Comparison of ENCODE assay signal across 8 cellular contexts in genomic region chr1:223142795-223143759, GRCh38. TPM values are rescaled to one million over a fixed set of nuclear protein-coding genes. Genes with fewer than 3 reads are reported as not detected.
DNase-seq lines count a peak whose midpoint lies in the region; ATAC-seq and TF ChIP-seq lines count a peak whose summit lies in the region.

Gene TLR5 (minus strand): TSS chr1:223143248. CDS start chr1:223113031, 30,217 bp downstream.

- peaks cover 9% of the 10 kb centered on the region for H3K4me1 Mint-ChIP-seq in activated T-helper 17 cell treated with anti-CD3 and anti-CD28 coated beads, Interleukin-2, amount 50 U/mL, for 72 hours
- H3K4me1 Mint-ChIP-seq in neural crest cell = peaks cover 21% of the 10 kb centered on the region

- no peak for TF ChIP-seq POLR2A in stomach (IDR thresholded peaks at IDR 0.05)

- H3K27ac ChIP-seq in stomach = peak within 1 kb of the TSS; percentile 65 to 89 (median 77)

- peak within 1 kb of the TSS; percentile 83 for H3K4me3 Mint-ChIP-seq in activated T-helper 17 cell treated with anti-CD3 and anti-CD28 coated beads, Interleukin-2, amount 50 U/mL, for 72 hours
- H3K4me3 Mint-ChIP-seq in neural crest cell = peak within 1 kb of the TSS; percentile 72

- peak within 1 kb of the TSS; percentile 77 for H3K27ac Mint-ChIP-seq in activated T-helper 17 cell treated with anti-CD3 and anti-CD28 coated beads, Interleukin-2, amount 50 U/mL, for 72 hours
- H3K27ac Mint-ChIP-seq in neural crest cell (ENCODE audit: unreplicated experiment) = no peak within 1 kb of the TSS

- peak; percentile 94 for ATAC-seq in GM21717 (IDR thresholded peaks at IDR 0.05; ENCODE audit: unreplicated experiment)
- ATAC-seq in activated T-helper 17 cell treated with anti-CD3 and anti-CD28 coated beads, Interleukin-2, amount 50 U/mL, for 72 hours (replicated peaks) = peak; percentile 92

- no peaks in the 10 kb centered on the region for H3K27me3 Mint-ChIP-seq in activated T-helper 17 cell treated with anti-CD3 and anti-CD28 coated beads, Interleukin-2, amount 50 U/mL, for 72 hours
- peaks cover 23% of the 10 kb centered on the region for H3K27me3 Mint-ChIP-seq in neural crest cell (ENCODE audit: low read depth)

- no peaks in the 10 kb centered on the region for H3K36me3 Mint-ChIP-seq in activated T-helper 17 cell treated with anti-CD3 and anti-CD28 coated beads, Interleukin-2, amount 50 U/mL, for 72 hours (ENCODE audit: low read depth)
- no peaks in the 10 kb centered on the region for H3K36me3 Mint-ChIP-seq in neural crest cell (ENCODE audit: low read depth)

- intact Hi-C loops in stomach (cut with DNase I; ENCODE audit: low total_unique reads) = no loop called here

- 5 to 17% (median 6%) methylated on average over 26 to 65 of the region's 65 CpGs for WGBS in stomach, 5 donors

- H3K4me3 ChIP-seq in foreskin fibroblast (ENCODE audit: low read depth in 1 of 2, low read length in 2 of 2) (peak within 1 kb of the TSS; percentile 54 to 65), stomach (peak within 1 kb of the TSS; percentile 54 to 77 (median 67))

- no peaks in the 10 kb centered on the region for H3K27me3 ChIP-seq in stomach

- peaks cover 9 to 46% (median 42%) of the 10 kb centered on the region in 4 donors for H3K4me1 ChIP-seq in stomach

- H3K36me3 ChIP-seq in stomach = no peaks in the 10 kb centered on the region

- TF ChIP-seq CTCF in foreskin fibroblast (IDR thresholded peaks at IDR 0.05; ENCODE audit: low read depth, low read length) = peak; percentile 77
- peak; percentile 76 for TF ChIP-seq CTCF in neural crest cell (conservative IDR thresholded peaks at IDR 0.05)
- peak in 5 of 7 experiments; percentile 44 to 68 (median 48) for TF ChIP-seq CTCF in stomach (IDR thresholded peaks at IDR 0.05)

- H3K9me3 Mint-ChIP-seq in activated T-helper 17 cell treated with anti-CD3 and anti-CD28 coated beads, Interleukin-2, amount 50 U/mL, for 72 hours = no peaks in the 10 kb centered on the region
- peaks cover 14% of the 10 kb centered on the region for H3K9me3 Mint-ChIP-seq in neural crest cell

- DNase-seq in DMS53 (lab: John Stamatoyannopoulos, UW) (peak; percentile 94), KG1 (lab: John Stamatoyannopoulos, UW) (peak; percentile 47), RPMI8226 (peak; percentile 95), foreskin fibroblast (peak; percentile 17 to 71), neural crest cell (ENCODE audit: low read depth, low spot score) (peak; percentile 78), stomach (peak; percentile 94)

- no peak for TF ChIP-seq EP300 in stomach (IDR thresholded peaks at IDR 0.05)

- no peaks in the 10 kb centered on the region for H3K9me3 ChIP-seq in stomach

RNA-seq across cellular contexts. Expression of gene TLR5, which starts in this region (rescaled TPM):
- under 1 TPM in 1 of 2 donors, not detected in 1; 0.34 TPM for total RNA-seq in activated T-helper 17 cell treated with anti-CD3 and anti-CD28 coated beads, Interleukin-2, amount 50 U/mL, for 72 hours
- total RNA-seq in neural crest cell (0.30 and 0.68 TPM in 2 replicates), stomach (10 to 100 TPM in 1 of 5 donors, 1 to 10 TPM in 2, under 1 TPM in 1, not detected in 1; 0.58 to 25.9 (median 5.6) TPM)
- 1 to 10 TPM in 2 of 3 donors, under 1 TPM in 1; 0.46 to 5.4 (median 1.2) TPM for polyA plus RNA-seq in stomach

Comparison
In these comparisons a context has a peak if more than half of its experiments do, and no peak if none do; other contexts are left out.
1. Peak in every context shown above with its lines: DNase-seq, ATAC-seq, H3K4me3 ChIP-seq and H3K27ac ChIP-seq.
2. Peak in ATAC-seq in activated T-helper 17 cell treated with anti-CD3 and anti-CD28 coated beads, Interleukin-2, amount 50 U/mL, for 72 hours; RNA of the gene not detected or under 1 TPM.
3. Peak in DNase-seq in neural crest cell; RNA of the gene not detected or under 1 TPM.
4. DNase-seq: peak in every context shown above with its lines; median percentile 95 in RPMI8226; 94 in DMS53; 94 in stomach; 78 in neural crest cell; 47 in KG1; 44 in foreskin fibroblast.